ENCODE assay signal across 9 cellular contexts in genomic region chr1:19391596-19391981, GRCh38.
DNase-seq lines count a peak whose midpoint lies in the region; ATAC-seq and TF ChIP-seq lines count a peak whose summit lies in the region.
"Had no signal": no experiment of that assay in that cellular context is flagged by ENCODE, and none has a peak within 500 bp of the region (broad histone marks: within the 10 kb centered on the region; RNA-seq: fewer than 3 reads in every experiment).

No MANE protein-coding gene starts in this region.

- no peaks in the 10 kb centered on the region for H3K9me3 ChIP-seq in adrenal gland (replicated peaks in 1 of 3)
- H3K9me3 ChIP-seq in muscle layer of duodenum (ENCODE audit: control insufficient read depth in 1 of 2, low read length in 2 of 2), result no peaks in the 10 kb centered on the region
- no peaks in the 10 kb centered on the region for H3K9me3 ChIP-seq in vagina
- H3K9me3 ChIP-seq: HAP-1 had no signal

- H3K4me3 ChIP-seq in adrenal gland (peak overlapping the region in 1 of 4 donors; percentile 24), muscle layer of duodenum (ENCODE audit: low read depth in 1 of 2, low read length in 2 of 2) (no peak overlapping the region), vagina (no peak overlapping the region)
- H3K4me3 ChIP-seq: HAP-1 had no signal

- H3K36me3 ChIP-seq in adrenal gland (replicated peaks in 1 of 2) (no peaks in the 10 kb centered on the region), muscle layer of duodenum (ENCODE audit: control insufficient read depth in 1 of 2, insufficient read depth in 2 of 2, low read length in 2 of 2) (peaks cover 7 to 8% of the 10 kb centered on the region in 2 donors), vagina (peaks cover 0 to 5% of the 10 kb centered on the region in 2 donors)
- H3K36me3 ChIP-seq: HAP-1 had no signal

- intact Hi-C loops in Right ventricle myocardium superior (cut with DNase I), result loop anchor here (2.0 to 10.0 kb wide), 2 partner anchors 93 to 259 kb away; partner anchors contain the start of gene CAPZB
- intact Hi-C loops in left ventricle myocardium superior (cut with micrococcal nuclease), result no loop called here
- intact Hi-C loops in adrenal gland (cut with DNase I), result loop anchor here in 1 of 2 donors (5.0 kb wide), 1 partner anchor 261 kb away; no protein-coding TSS in a partner anchor
- intact Hi-C loops in vagina (cut with DNase I), result loop anchor here (5.0 kb wide), 1 partner anchor 34 kb away; no protein-coding TSS in a partner anchor

- H3K27me3 ChIP-seq in adrenal gland (no peaks in the 10 kb centered on the region), muscle layer of duodenum (ENCODE audit: low read depth, low read length) (no peaks in the 10 kb centered on the region), vagina (no peaks in the 10 kb centered on the region)

- TF ChIP-seq POLR2A in adrenal gland (IDR thresholded peaks at IDR 0.05) (no peak), vagina (IDR thresholded peaks at IDR 0.05) (no peak)

- H3K4me1 ChIP-seq in adrenal gland (replicated peaks in 1 of 2) (peaks cover 13 to 30% of the 10 kb centered on the region in 2 donors), muscle layer of duodenum (ENCODE audit: control insufficient read depth in 1 of 2, insufficient read depth in 2 of 2, low read length in 2 of 2) (peaks cover 28 to 49% of the 10 kb centered on the region in 2 donors), vagina (peaks cover 99% of the 10 kb centered on the region)
- H3K4me1 ChIP-seq: HAP-1 had no signal

- TF ChIP-seq CTCF in adrenal gland (IDR thresholded peaks at IDR 0.05), result peak in 1 of 6 experiments; percentile 29
- no peak for TF ChIP-seq CTCF in vagina (IDR thresholded peaks at IDR 0.05)

- peak; percentile 4 for ATAC-seq in Right ventricle myocardium superior (ENCODE audit: poor library complexity)
- ATAC-seq in left ventricle myocardium superior, result no peak
- no peak for ATAC-seq in GM21360 (IDR thresholded peaks at IDR 0.05; ENCODE audit: unreplicated experiment)

- DNase-seq in Right ventricle myocardium superior (no peak), left ventricle myocardium superior (no peak), adrenal gland (peak in 1 of 7 donors; percentile 32), vagina (ENCODE audit: extremely low spot score in 2 of 2) (no peak), midbrain (lab: John Stamatoyannopoulos, UW) (no peak), NOMO-1 treated with DMSO at 0.1 percent for 48 hours (lab: John Stamatoyannopoulos, UW; ENCODE audit: unreplicated experiment) (no peak)

- WGBS in adrenal gland, 4 donors, result 19 to 27% (median 24%) methylated on average over 10 of the region's 10 CpGs

- H3K27ac ChIP-seq in adrenal gland (peak overlapping the region in 4 of 5 donors; percentile 51 to 87 (median 52)), muscle layer of duodenum (ENCODE audit: low read length) (peak overlapping the region; percentile 70), vagina (peak overlapping the region; percentile 93)
